Comparison of ENCODE assay signal across 19 cellular contexts in genomic region chr3:111605016-111605415, GRCh38. TPM values are rescaled to one million over a fixed set of nuclear protein-coding genes. Genes with fewer than 3 reads are reported as not detected.
DNase-seq lines count a peak whose midpoint lies in the region; ATAC-seq, FAIRE-seq and TF ChIP-seq lines count a peak whose summit lies in the region.
"Had no signal": no experiment of that assay in that cellular context is flagged by ENCODE, and none has a peak within 500 bp of the region (broad histone marks: within the 10 kb centered on the region; RNA-seq: fewer than 3 reads in every experiment).

No MANE protein-coding gene starts in this region.

- H3K36me3 ChIP-seq in mesenchymal stem cell (ENCODE audit: control insufficient read depth in 1 of 2, insufficient read depth in 2 of 2, low read depth in 1 of 2, low read length in 2 of 2) (no peaks in the 10 kb centered on the region), colonic mucosa (no peaks in the 10 kb centered on the region)

- ATAC-seq in activated CD4-positive, alpha-beta T cell treated with anti-CD3 and anti-CD28 coated beads for 36 hours, result peak; percentile 65
- ATAC-seq in activated T-helper 17 cell treated with anti-CD3 and anti-CD28 coated beads, Interleukin-2, amount 50 U/mL, for 72 hours (replicated peaks), result peak; percentile 66
- no peak for ATAC-seq in GM18867 (IDR thresholded peaks at IDR 0.05; ENCODE audit: unreplicated experiment)
- ATAC-seq: body of pancreas had no signal

- peak overlapping the region; percentile 97 for H3K27ac Mint-ChIP-seq in activated CD4-positive, alpha-beta T cell treated with anti-CD3 and anti-CD28 coated beads for 36 hours
- peak overlapping the region; percentile 99 for H3K27ac Mint-ChIP-seq in activated T-helper 17 cell treated with anti-CD3 and anti-CD28 coated beads, Interleukin-2, amount 50 U/mL, for 72 hours
- H3K27ac Mint-ChIP-seq: progenitor cell of endocrine pancreas had no signal

- FAIRE-seq in GM12892 (lab: Jason Lieb, UNC), result peak; percentile 46

- H3K4me1 Mint-ChIP-seq in activated CD4-positive, alpha-beta T cell treated with anti-CD3 and anti-CD28 coated beads for 36 hours, result peaks cover 92% of the 10 kb centered on the region
- H3K4me1 Mint-ChIP-seq in activated T-helper 17 cell treated with anti-CD3 and anti-CD28 coated beads, Interleukin-2, amount 50 U/mL, for 72 hours, result peaks cover 68% of the 10 kb centered on the region

- no peaks in the 10 kb centered on the region for H3K79me1 ChIP-seq in mesenchymal stem cell (replicated peaks; ENCODE audit: low read length, poor library complexity, severe bottlenecking)

- H3K27me3 Mint-ChIP-seq in activated CD4-positive, alpha-beta T cell treated with anti-CD3 and anti-CD28 coated beads for 36 hours, result no peaks in the 10 kb centered on the region
- no peaks in the 10 kb centered on the region for H3K27me3 Mint-ChIP-seq in activated T-helper 17 cell treated with anti-CD3 and anti-CD28 coated beads, Interleukin-2, amount 50 U/mL, for 72 hours

- intact Hi-C loops in activated CD4-positive, alpha-beta T cell treated with anti-CD3 and anti-CD28 coated beads for 36 hours (cut with DNase I, micrococcal nuclease), result loop anchor here in 1 of 2 experiments (5.0 kb wide), 2 partner anchors 957 to 1798 kb away; partner anchors contain the start of genes ATG3 and SLC35A5
- intact Hi-C loops in colonic mucosa (cut with DNase I), result no loop called here

- no peak overlapping the region for H3K23ac ChIP-seq in mesenchymal stem cell (ENCODE audit: low read length in 2 of 2)

- H2BK5ac ChIP-seq in mesenchymal stem cell (ENCODE audit: low read depth, low read length, poor library complexity, severe bottlenecking), result no peak overlapping the region

- no peak overlapping the region for H3K4ac ChIP-seq in mesenchymal stem cell (ENCODE audit: low read depth in 1 of 2, low read length in 2 of 2)

- no peak overlapping the region for H2AK5ac ChIP-seq in mesenchymal stem cell (ENCODE audit: low read length, severe bottlenecking)

- no peak overlapping the region for H4K8ac ChIP-seq in mesenchymal stem cell (ENCODE audit: low read length)

- H3K18ac ChIP-seq in mesenchymal stem cell (ENCODE audit: low read depth in 1 of 2, low read length in 2 of 2), result no peak overlapping the region

- H3K27ac ChIP-seq in mesenchymal stem cell (ENCODE audit: low read length, poor library complexity, severe bottlenecking) (no peak overlapping the region), colonic mucosa (no peak overlapping the region)
- H3K27ac ChIP-seq: body of pancreas, spleen, VCaP had no signal

- H3K9me3 ChIP-seq in mesenchymal stem cell (ENCODE audit: control insufficient read depth, low read length) (no peaks in the 10 kb centered on the region), colonic mucosa (no peaks in the 10 kb centered on the region)
- H3K9me3 ChIP-seq: body of pancreas, spleen had no signal

- no peak overlapping the region for H3K4me2 ChIP-seq in mesenchymal stem cell (ENCODE audit: low read length, poor library complexity, severe bottlenecking)

- no peak overlapping the region for H3K14ac ChIP-seq in mesenchymal stem cell (ENCODE audit: low read length in 2 of 2)

- POLR2A ChIA-PET in activated CD4-positive, alpha-beta T cell treated with anti-CD3 and anti-CD28 coated beads for 36 hours (lab: Charles Lee), result interaction anchor here (1.0 to 2.7 kb wide), 2 partner anchors 8 to 10 kb away, joined by 6 to 26 read pairs; partner anchors contain the start of gene ZBED2

- H3K4me3 ChIP-seq in mesenchymal stem cell (ENCODE audit: insufficient read depth in 1 of 2, low read depth in 1 of 2, low read length in 2 of 2) (no peak overlapping the region), colonic mucosa (no peak overlapping the region)
- H3K4me3 ChIP-seq: body of pancreas, spleen had no signal

- TF ChIP-seq POLR2A in GM12892 (IDR thresholded peaks at IDR 0.05; ENCODE audit: low read depth, low read length), result no peak

- DNase-seq in activated CD4-positive, alpha-beta T cell treated with anti-CD3 and anti-CD28 coated beads for 36 hours, result no peak
- no peak for DNase-seq in activated CD4-positive, alpha-beta T cell treated with anti-CD3 and anti-CD28 coated beads for 1 hour
- no peak for DNase-seq in GM12892 (ENCODE audit: insufficient read length)
- peak; percentile 56 for DNase-seq in mesenchymal stem cell
- DNase-seq in colonic mucosa, result no peak
- no peak for DNase-seq in NCI-H1436 treated with DMSO at 0.1 percent for 48 hours (lab: John Stamatoyannopoulos, UW)
- DNase-seq: body of pancreas, GDM1, NCI-H1930, NCI-H510A, spleen, substantia nigra had no signal

- no peak overlapping the region for H3K9ac ChIP-seq in mesenchymal stem cell (ENCODE audit: low read length)
- H3K9ac ChIP-seq in colonic mucosa (ENCODE audit: low read depth in 2 of 2, low read length in 2 of 2), result no peak overlapping the region

- no peak overlapping the region for H2BK12ac ChIP-seq in mesenchymal stem cell (ENCODE audit: low read length in 2 of 2)

- no peak for TF ChIP-seq CTCF in colonic mucosa (IDR thresholded peaks at IDR 0.05)

- H3K27me3 ChIP-seq in mesenchymal stem cell (ENCODE audit: control insufficient read depth in 1 of 2, insufficient read depth in 1 of 2, low read length in 2 of 2) (no peaks in the 10 kb centered on the region), colonic mucosa (no peaks in the 10 kb centered on the region)
- H3K27me3 ChIP-seq: body of pancreas, spleen had no signal

- no peak overlapping the region for H2BK120ac ChIP-seq in mesenchymal stem cell (ENCODE audit: low read depth, low read length)

- no peak overlapping the region for H2BK15ac ChIP-seq in mesenchymal stem cell (ENCODE audit: low read depth, poor library complexity, severe bottlenecking)

- peaks cover 1% of the 10 kb centered on the region for H3K4me1 ChIP-seq in mesenchymal stem cell (ENCODE audit: control insufficient read depth, insufficient read depth, low read depth, low read length)
- no peaks in the 10 kb centered on the region for H3K4me1 ChIP-seq in colonic mucosa

- peaks cover 4% of the 10 kb centered on the region for H3K9me3 Mint-ChIP-seq in activated CD4-positive, alpha-beta T cell treated with anti-CD3 and anti-CD28 coated beads for 36 hours (ENCODE audit: low read depth)
- H3K9me3 Mint-ChIP-seq in activated T-helper 17 cell treated with anti-CD3 and anti-CD28 coated beads, Interleukin-2, amount 50 U/mL, for 72 hours, result no peaks in the 10 kb centered on the region

- no peak overlapping the region for H4K91ac ChIP-seq in mesenchymal stem cell (ENCODE audit: low read length)

- peak overlapping the region; percentile 44 for H3K4me3 Mint-ChIP-seq in activated CD4-positive, alpha-beta T cell treated with anti-CD3 and anti-CD28 coated beads for 36 hours
- peak overlapping the region; percentile 88 for H3K4me3 Mint-ChIP-seq in activated T-helper 17 cell treated with anti-CD3 and anti-CD28 coated beads, Interleukin-2, amount 50 U/mL, for 72 hours

- peaks cover 53% of the 10 kb centered on the region for H3K36me3 Mint-ChIP-seq in activated CD4-positive, alpha-beta T cell treated with anti-CD3 and anti-CD28 coated beads for 36 hours (ENCODE audit: low read depth)
- peaks cover 91% of the 10 kb centered on the region for H3K36me3 Mint-ChIP-seq in activated T-helper 17 cell treated with anti-CD3 and anti-CD28 coated beads, Interleukin-2, amount 50 U/mL, for 72 hours (ENCODE audit: low read depth)

- no peak overlapping the region for H2AFZ ChIP-seq in mesenchymal stem cell (ENCODE audit: low read depth, low read length)

- CTCF ChIA-PET in activated CD4-positive, alpha-beta T cell treated with anti-CD3 and anti-CD28 coated beads for 36 hours (lab: Charles Lee), result interaction anchor here (0.8 to 4.6 kb wide), 4 partner anchors 10 to 64 kb away, joined by 3 to 37 read pairs (median 6); partner anchors contain the start of gene ZBED2

RNA-seq across cellular contexts. Expression of gene ZBED2, which starts 9.9 kb away (rescaled TPM):
- 100 to 1,000 TPM; 313 to 418 TPM for total RNA-seq in activated CD4-positive, alpha-beta T cell treated with anti-CD3 and anti-CD28 coated beads for 36 hours
- polyA plus RNA-seq in GM12892 (2012; ENCODE audit: missing spikeins), result 3.2 TPM
- 100 to 1,000 TPM; 429 to 664 TPM for total RNA-seq in activated T-helper 17 cell treated with anti-CD3 and anti-CD28 coated beads, Interleukin-2, amount 50 U/mL, for 72 hours
- polyA plus RNA-seq in mesenchymal stem cell (2013, experiment 1 of 2), result 0.01 TPM
- polyA plus RNA-seq in mesenchymal stem cell (2013, experiment 2 of 2), result not detected
- under 1 TPM in 1 of 2 donors, not detected in 1; 0.52 TPM for total RNA-seq in colonic mucosa
- total RNA-seq: A673, body of pancreas, dermis microvascular lymphatic vessel endothelial cell, OCI-LY7, progenitor cell of endocrine pancreas had no signal

Comparison
In these comparisons a context has a peak if more than half of its experiments do, and no peak if none do; other contexts are left out.
1. RNA of gene ZBED2, which starts 9.9 kb away (total RNA-seq): 429 to 664 TPM in activated T-helper 17 cell treated with anti-CD3 and anti-CD28 coated beads, Interleukin-2, amount 50 U/mL, for 72 hours and 313 to 418 TPM in activated CD4-positive, alpha-beta T cell treated with anti-CD3 and anti-CD28 coated beads for 36 hours; 0.52 TPM in colonic mucosa; every median in the first group is over 100 times any median in the second.